ENCODE assay signal across 8 cellular contexts in genomic region chrY:24521686-24522085, GRCh38.
DNase-seq lines count a peak whose midpoint lies in the region; ATAC-seq lines count a peak whose summit lies in the region.
"Not testable (repeated sequence)": the region's sequence is repeated elsewhere in the genome, so short reads cannot be mapped to it uniquely, and the experiment has no call there.

No MANE protein-coding gene starts in this region.

- H3K27me3 Mint-ChIP-seq in activated naive CD8-positive, alpha-beta T cell treated with anti-CD3 and anti-CD28 coated beads, Interleukin-2, amount 10 ng/mL, durations not matched to agents 7 days and 5 days: not testable (repeated sequence)

- not testable (repeated sequence) for H3K36me3 Mint-ChIP-seq in activated naive CD8-positive, alpha-beta T cell treated with anti-CD3 and anti-CD28 coated beads, Interleukin-2, amount 10 ng/mL, durations not matched to agents 7 days and 5 days

- not testable (repeated sequence) for H3K4me3 Mint-ChIP-seq in activated naive CD8-positive, alpha-beta T cell treated with anti-CD3 and anti-CD28 coated beads, Interleukin-2, amount 10 ng/mL, durations not matched to agents 7 days and 5 days

- not testable (repeated sequence) for DNase-seq in activated naive CD8-positive, alpha-beta T cell treated with anti-CD3 and anti-CD28 coated beads, Interleukin-2, amount 10 ng/mL, durations not matched to agents 7 days and 5 days; stimulated activated naive CD8-positive, alpha-beta T cell treated with anti-CD3 and anti-CD28 coated beads, Interleukin-15, Interleukin-2, amounts not matched to agents 100 U/mL and 50 U/mL, for 24 hours

- not testable (repeated sequence) for H3K4me1 Mint-ChIP-seq in activated naive CD8-positive, alpha-beta T cell treated with anti-CD3 and anti-CD28 coated beads, Interleukin-2, amount 10 ng/mL, durations not matched to agents 7 days and 5 days

- not testable (repeated sequence) for H3K27ac Mint-ChIP-seq in activated naive CD8-positive, alpha-beta T cell treated with anti-CD3 and anti-CD28 coated beads, Interleukin-2, amount 10 ng/mL, durations not matched to agents 7 days and 5 days

- not testable (repeated sequence) for H3K9me3 Mint-ChIP-seq in activated naive CD8-positive, alpha-beta T cell treated with anti-CD3 and anti-CD28 coated beads, Interleukin-2, amount 10 ng/mL, durations not matched to agents 7 days and 5 days

- ATAC-seq in GM19025 (IDR thresholded peaks at IDR 0.05; ENCODE audit: low read depth, unreplicated experiment) (peak; percentile 99), GM21381 (IDR thresholded peaks at IDR 0.05; ENCODE audit: unreplicated experiment) (peak; percentile 94), HG02610 (IDR thresholded peaks at IDR 0.05; ENCODE audit: unreplicated experiment) (peak; percentile 100), HG02973 (IDR thresholded peaks at IDR 0.05; ENCODE audit: unreplicated experiment) (peak; percentile 83), HG03439 (IDR thresholded peaks at IDR 0.05; ENCODE audit: unreplicated experiment) (peak; percentile 99)
- peak; percentile 86 to 89 for ATAC-seq in activated CD4-positive, CD25-positive, alpha-beta regulatory T cell treated with anti-CD3 and anti-CD28 coated beads, Interleukin-2, amount 50 U/mL, for 24 hours
- ATAC-seq in activated naive CD8-positive, alpha-beta T cell treated with anti-CD3 and anti-CD28 coated beads, Interleukin-2, amount 10 ng/mL, durations not matched to agents 7 days and 5 days (ENCODE audit: low read depth): peak; percentile 47
- ATAC-seq in stimulated activated naive CD8-positive, alpha-beta T cell treated with anti-CD3 and anti-CD28 coated beads, Interleukin-15, Interleukin-2, amounts not matched to agents 100 U/mL and 50 U/mL, for 24 hours: peak; percentile 81

- POLR2A ChIA-PET in activated naive CD8-positive, alpha-beta T cell treated with anti-CD3 and anti-CD28 coated beads, Interleukin-2, amount 10 ng/mL, durations not matched to agents 7 days and 5 days (lab: Charles Lee): not testable (repeated sequence)

Comparison
In these comparisons a context has a peak if more than half of its experiments do, and no peak if none do; other contexts are left out.
1. ATAC-seq: peak in every context shown above with its lines; median percentile 100 in HG02610; 99 in GM19025; 99 in HG03439; 94 in GM21381; 88 in activated CD4-positive, CD25-positive, alpha-beta regulatory T cell treated with anti-CD3 and anti-CD28 coated beads, Interleukin-2, amount 50 U/mL, for 24 hours; 83 in HG02973; 81 in stimulated activated naive CD8-positive, alpha-beta T cell treated with anti-CD3 and anti-CD28 coated beads, Interleukin-15, Interleukin-2, amounts not matched to agents 100 U/mL and 50 U/mL, for 24 hours; 47 in activated naive CD8-positive, alpha-beta T cell treated with anti-CD3 and anti-CD28 coated beads, Interleukin-2, amount 10 ng/mL, durations not matched to agents 7 days and 5 days.